In the genomic region with DNA sequence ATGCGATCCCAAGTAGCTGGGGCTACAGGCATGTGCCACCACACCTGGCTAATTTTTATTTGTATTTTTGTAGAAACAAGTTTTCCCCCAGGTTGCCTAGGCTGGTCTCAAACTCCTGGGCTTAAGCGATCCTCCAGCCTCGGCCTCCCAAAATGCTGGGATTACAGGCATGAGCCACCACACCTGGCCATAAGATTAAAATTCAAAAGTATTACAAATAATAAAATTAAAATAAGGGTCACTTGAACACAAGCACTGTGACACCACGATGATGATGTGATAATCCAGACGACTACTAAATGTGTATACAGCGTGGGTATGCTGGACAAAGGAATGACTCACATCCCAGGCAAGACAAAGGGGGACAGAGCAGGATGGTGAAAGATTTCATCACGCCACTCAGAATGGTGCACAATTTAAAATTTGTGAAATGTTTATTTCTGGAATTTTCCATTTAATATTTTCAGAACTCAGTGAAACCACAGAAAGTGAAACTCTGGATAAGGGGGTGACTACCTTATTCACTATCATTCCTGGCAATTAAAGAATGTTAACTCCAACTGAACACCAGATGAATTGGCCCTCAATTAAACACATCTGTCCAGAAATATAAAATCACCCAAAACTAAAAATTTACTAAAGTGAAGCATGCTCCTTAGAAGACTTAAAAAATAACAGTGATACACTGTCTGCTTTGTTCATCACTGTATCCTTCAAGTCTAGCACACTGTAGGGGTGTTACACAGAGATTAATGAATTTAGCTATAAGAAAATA, we compare ENCODE assay signal across 8 cellular contexts. TPM values are rescaled to one million over a fixed set of nuclear protein-coding genes. Genes with fewer than 3 reads are reported as not detected.
DNase-seq lines count a peak whose midpoint lies in the region; ATAC-seq, FAIRE-seq and TF ChIP-seq lines count a peak whose summit lies in the region.

No MANE protein-coding gene starts in this region.

- H3K27me3 ChIP-seq in heart right ventricle: no peaks in the 10 kb centered on the region

- DNase-seq in A549 (ENCODE audit: low read depth in 1 of 2, low spot score in 1 of 2) (peak in 1 of 2 experiments; percentile 87), HFF-Myc (ENCODE audit: extremely low read depth, low read depth) (peak; percentile 50), WTC11 (ENCODE audit: low spot score) (no peak), heart right ventricle (no peak), GM12892 (ENCODE audit: insufficient read length) (no peak)

- H3K27ac ChIP-seq in A549: peak overlapping the region; percentile 98
- H3K27ac ChIP-seq in heart right ventricle: peak overlapping the region in 2 of 10 donors; percentile 44 to 74

- peak overlapping the region; percentile 76 for H3K27ac Mint-ChIP-seq in WTC11

- POLR2A ChIA-PET in A549 (lab: Yijun Ruan, JAX): interaction anchor here (0.6 to 1.6 kb wide), 8 partner anchors 10 to 333 kb away, joined by 3 to 5 read pairs (median 4); partner anchors contain the start of gene SLC9A8
- POLR2A ChIA-PET in WTC11 (lab: Charles Lee): no interaction called here

- H3K4me2 ChIP-seq in A549: peak overlapping the region; percentile 85

- FAIRE-seq in A549 (lab: Jason Lieb, UNC) (no peak), GM12892 (lab: Jason Lieb, UNC) (no peak)

- intact Hi-C loops in heart right ventricle (cut with DNase I): no loop called here

- H3K4me1 Mint-ChIP-seq in WTC11: peaks cover 84% of the 10 kb centered on the region

- CTCF ChIA-PET in A549 (lab: Yijun Ruan, JAX) (interaction anchor here (1.2 kb wide), 1 partner anchor 15 kb away, joined by 3 read pairs; no protein-coding TSS in a partner anchor), WTC11 (lab: Charles Lee) (interaction anchor here (0.6 to 1.5 kb wide), 3 partner anchors 14 to 156 kb away, joined by 3 to 5 read pairs (median 4); no protein-coding TSS in a partner anchor)

- 6% methylated on average over 7 of the region's 7 CpGs for WGBS in A549 (ENCODE audit: missing lambda C conversion rate)
- WGBS in heart right ventricle, 2 donors: 66 to 72% methylated on average over 7 of the region's 7 CpGs

- TF ChIP-seq CTCF in A549 (IDR thresholded peaks at IDR 0.05) (no peak), HFF-Myc (IDR thresholded peaks at IDR 0.05; ENCODE audit: low read depth, low read length, missing control alignments) (no peak), WTC11 (IDR thresholded peaks at IDR 0.05) (no peak), heart right ventricle (IDR thresholded peaks at IDR 0.05) (no peak)

- peak overlapping the region; percentile 14; the same call in 1 of the 3 replicates for H3K4me3 ChIP-seq in A549
- no peak overlapping the region for H3K4me3 ChIP-seq in HFF-Myc (replicated peaks; ENCODE audit: low read depth, low read length)
- H3K4me3 ChIP-seq in heart right ventricle: no peak overlapping the region

- no peaks in the 10 kb centered on the region for H3K9me3 ChIP-seq in A549
- no peaks in the 10 kb centered on the region for H3K9me3 ChIP-seq in heart right ventricle

- ATAC-seq in A549 (peak; percentile 78 to 91), WTC11 (no peak), heart right ventricle (peak in 6 of 8 donors; percentile 56 to 90 (median 74)), HG03280 (IDR thresholded peaks at IDR 0.05; ENCODE audit: unreplicated experiment) (no peak), HG03045 (IDR thresholded peaks at IDR 0.05; ENCODE audit: unreplicated experiment) (no peak), GM18502 (IDR thresholded peaks at IDR 0.05; ENCODE audit: poor library complexity, unreplicated experiment) (no peak)

- TF ChIP-seq POLR2A in A549 (IDR thresholded peaks at IDR 0.05; ENCODE audit: low read length) (no peak), GM12892 (IDR thresholded peaks at IDR 0.05; ENCODE audit: low read depth, low read length) (no peak)

- peak; percentile 64 to 65; a peak in 2 of 5 replicates for TF ChIP-seq EP300 in A549 (IDR thresholded peaks at IDR 0.05)

- H3K9me3 Mint-ChIP-seq in WTC11: no peaks in the 10 kb centered on the region

- no peaks in the 10 kb centered on the region for H3K36me3 Mint-ChIP-seq in WTC11

- peaks cover 0 to 4% (median 0%) of the 10 kb centered on the region in 9 donors for H3K36me3 ChIP-seq in heart right ventricle

- H3K4me1 ChIP-seq in A549: peaks cover 93% of the 10 kb centered on the region
- peaks cover 0 to 91% (median 53%) of the 10 kb centered on the region in 9 donors for H3K4me1 ChIP-seq in heart right ventricle

- TF ChIP-seq RAD21 in A549 (conservative IDR thresholded peaks at IDR 0.05 in 1 of 2, IDR thresholded peaks at IDR 0.05 in 1 of 2): no peak; a peak in 1 of 5 replicates

- H3K4me3 Mint-ChIP-seq in WTC11: no peak overlapping the region

- H3K27me3 Mint-ChIP-seq in WTC11 (ENCODE audit: low read depth): no peaks in the 10 kb centered on the region

TF ChIP-seq in A549, 52 proteins besides CTCF, POLR2A, EP300 and RAD21 (continues in another document):
- TF ChIP-seq, protein P1, sequence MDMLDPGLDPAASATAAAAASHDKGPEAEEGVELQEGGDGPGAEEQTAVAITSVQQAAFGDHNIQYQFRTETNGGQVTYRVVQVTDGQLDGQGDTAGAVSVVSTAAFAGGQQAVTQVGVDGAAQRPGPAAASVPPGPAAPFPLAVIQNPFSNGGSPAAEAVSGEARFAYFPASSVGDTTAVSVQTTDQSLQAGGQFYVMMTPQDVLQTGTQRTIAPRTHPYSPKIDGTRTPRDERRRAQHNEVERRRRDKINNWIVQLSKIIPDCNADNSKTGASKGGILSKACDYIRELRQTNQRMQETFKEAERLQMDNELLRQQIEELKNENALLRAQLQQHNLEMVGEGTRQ (IDR thresholded peaks at IDR 0.05): no peak
- TF ChIP-seq SREBF2 (IDR thresholded peaks at IDR 0.05) (no peak), MYC (IDR thresholded peaks at IDR 0.05; ENCODE audit: borderline replicate concordance, low read length) (no peak), HOXB13 (CRISPR knock-in tag; IDR thresholded peaks at IDR 0.05; ENCODE audit: low read depth) (no peak), RNF2 (IDR thresholded peaks at IDR 0.05; ENCODE audit: borderline replicate concordance, low read depth) (no peak), FOSL2 (IDR thresholded peaks at IDR 0.05) (peak; percentile 87), FOSL2 (CRISPR knock-in tag; IDR thresholded peaks at IDR 0.05) (peak; percentile 92), HOXA7 (CRISPR knock-in tag; IDR thresholded peaks at IDR 0.05) (no peak), RARB (CRISPR knock-in tag; IDR thresholded peaks at IDR 0.05) (peak; percentile 74; the same call in 1 of the 2 replicates), MAZ (IDR thresholded peaks at IDR 0.05; ENCODE audit: borderline replicate concordance, low read depth, low read length) (no peak), NPAS2 (CRISPR knock-in tag; IDR thresholded peaks at IDR 0.05; ENCODE audit: borderline replicate concordance) (no peak), ZNF302 (CRISPR knock-in tag; IDR thresholded peaks at IDR 0.05) (no peak)
- TF ChIP-seq, protein P2, sequence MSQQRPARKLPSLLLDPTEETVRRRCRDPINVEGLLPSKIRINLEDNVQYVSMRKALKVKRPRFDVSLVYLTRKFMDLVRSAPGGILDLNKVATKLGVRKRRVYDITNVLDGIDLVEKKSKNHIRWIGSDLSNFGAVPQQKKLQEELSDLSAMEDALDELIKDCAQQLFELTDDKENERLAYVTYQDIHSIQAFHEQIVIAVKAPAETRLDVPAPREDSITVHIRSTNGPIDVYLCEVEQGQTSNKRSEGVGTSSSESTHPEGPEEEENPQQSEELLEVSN (IDR thresholded peaks at IDR 0.05; ENCODE audit: borderline replicate concordance, low read depth): no peak

TF ChIP-seq in WTC11, 78 proteins besides CTCF, POLR2A, EP300 and RAD21:
- TF ChIP-seq GABPB1 (CRISPR knock-in tag; IDR thresholded peaks at IDR 0.05) (peak; percentile 96), NR2C2 (CRISPR knock-in tag; IDR thresholded peaks at IDR 0.05) (no peak)

RNA-seq across cellular contexts. Expression of gene B4GALT5, which starts 13.1 kb away (rescaled TPM):
- 82.8 and 88.7 TPM in 2 replicates for polyA plus RNA-seq in A549 (2011; rRNA removed)
- 39.0 and 48.5 TPM in 2 replicates for polyA plus RNA-seq in A549 (2012; cell fraction: cytosol; rRNA removed)
- polyA plus RNA-seq in A549 (2012; cell fraction: nucleus; rRNA removed): 23.2 and 34.8 TPM in 2 replicates
- 68.1 to 84.0 TPM (median 81.5 TPM) in 3 replicates for polyA plus RNA-seq in A549 (2017; fragmentation: RNase III; extraction: RNeasy Plus Mini Kit Qiagen cat#74134 plus additional on column Dnase treatment)
- polyA minus RNA-seq in A549 (2011; rRNA and poly(A)+ RNA removed): 66.0 and 68.4 TPM in 2 replicates
- 62.4 to 71.5 TPM (median 69.4 TPM) in 3 replicates for total RNA-seq in WTC11 (2021)
- 10 to 100 TPM; 24.4 to 61.6 (median 34.3) TPM for total RNA-seq in heart right ventricle
- 10 to 100 TPM in 1 of 2 donors, 1 to 10 TPM in 1; 7.4 to 12.5 TPM for polyA plus RNA-seq in heart right ventricle
- 19.3 TPM for polyA plus RNA-seq in GM12892 (2012; ENCODE audit: missing spikeins)

Comparison
In these comparisons a context has a peak if more than half of its experiments do, and no peak if none do; other contexts are left out.
1. ATAC-seq: peak in A549 (2 of 2) and heart right ventricle (6 of 8); none in WTC11 (single experiment), HG03280 (single experiment), HG03045 (single experiment) and GM18502 (single experiment).
2. Of the 8 proteins assayed by ChIP-seq in both WTC11 and A549: peak only in WTC11: none; only in A549: JUN and MAX; in both: none; in neither: 6.